8 cellular contexts compared by ENCODE assay signal in the genomic region with DNA sequence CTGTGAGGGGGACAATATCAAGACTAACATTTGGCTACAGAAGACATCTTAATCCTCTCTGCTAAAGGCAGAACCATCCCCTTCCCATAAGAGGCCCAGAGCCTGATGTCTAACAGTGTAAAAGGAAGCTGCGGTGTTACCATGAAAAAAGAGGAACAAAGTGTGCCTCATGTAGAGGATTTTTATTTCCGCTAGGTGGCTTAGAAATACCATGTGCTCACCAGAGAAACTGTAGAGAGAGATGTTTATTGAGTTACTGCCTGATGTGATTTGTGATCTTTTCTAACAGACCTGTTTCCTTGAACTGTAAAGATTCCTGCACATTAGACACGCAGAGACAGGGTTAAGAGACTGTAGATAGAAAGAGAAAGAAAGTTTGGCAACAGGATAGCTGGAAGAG. TPM values are rescaled to one million over a fixed set of nuclear protein-coding genes. Genes with fewer than 3 reads are reported as not detected.
DNase-seq lines count a peak whose midpoint lies in the region; ATAC-seq lines count a peak whose summit lies in the region.

No MANE protein-coding gene starts in this region.

- intact Hi-C loops in sciatic nerve (cut with DNase I): no loop called here

- in situ Hi-C loops in T47D (cut with HindIII; ENCODE audit: low pct_unique_long_range_greater_than_20kb, low sequenced_read_pairs): no loop called here

- DNase-seq in AG20443 (ENCODE audit: low spot score) (peak; percentile 7), GM19240 (ENCODE audit: insufficient read length, low spot score) (peak; percentile 1), HT1080 (ENCODE audit: low read depth) (peak; percentile 10), T47D (ENCODE audit: low read depth in 1 of 2, low spot score in 1 of 2) (peak; percentile 8 to 42), sciatic nerve (ENCODE audit: low spot score) (no peak), NCI-H446 treated with DMSO at 0.1 percent for 48 hours (lab: John Stamatoyannopoulos, UW) (no peak), mucosa of gallbladder (ENCODE audit: low spot score) (no peak)
- no peak for DNase-seq in activated effector memory CD4-positive, alpha-beta T cell treated with Interleukin-2 at 50 U/mL for 16 hours

- ATAC-seq in sciatic nerve: peak; percentile 62

RNA-seq across cellular contexts. Expression of a gene that starts 22.1 kb away (rescaled TPM):
- not detected in 2 replicates for total RNA-seq in HT1080 (2014; rRNA removed; shearing (Covaris generic))
- not detected in 2 replicates for polyA plus RNA-seq in HT1080 (2015; cell fraction: cytosol; rRNA removed)
- not detected in 2 replicates for polyA plus RNA-seq in HT1080 (2015; cell fraction: nucleus; rRNA removed)
- total RNA-seq in sciatic nerve (not detected), mucosa of gallbladder (not detected)

RNA-seq across cellular contexts. Expression of a gene that starts 41.3 kb away (rescaled TPM):
- total RNA-seq in HT1080 (2014; rRNA removed; shearing (Covaris generic)): not detected in 2 replicates
- polyA plus RNA-seq in HT1080 (2015; cell fraction: cytosol; rRNA removed): not detected in 2 replicates
- not detected in 2 replicates for polyA plus RNA-seq in HT1080 (2015; cell fraction: nucleus; rRNA removed)
- total RNA-seq in sciatic nerve (not detected), mucosa of gallbladder (not detected)

RNA-seq across cellular contexts. Expression of a gene that starts 58.0 kb away (rescaled TPM):
- not detected in 2 replicates for total RNA-seq in HT1080 (2014; rRNA removed; shearing (Covaris generic))
- polyA plus RNA-seq in HT1080 (2015; cell fraction: cytosol; rRNA removed): not detected in 2 replicates
- polyA plus RNA-seq in HT1080 (2015; cell fraction: nucleus; rRNA removed): not detected in 2 replicates
- total RNA-seq in sciatic nerve (not detected), mucosa of gallbladder (not detected)

Comparison
In these comparisons a context has a peak if more than half of its experiments do, and no peak if none do; other contexts are left out.
1. DNase-seq: peak in AG20443 (single experiment), GM19240 (single experiment), HT1080 (single experiment) and T47D (2 of 2); none in sciatic nerve (single experiment), NCI-H446 treated with DMSO at 0.1 percent for 48 hours (single experiment), mucosa of gallbladder (single experiment) and activated effector memory CD4-positive, alpha-beta T cell treated with Interleukin-2 at 50 U/mL for 16 hours (single experiment).